ENCODE assay signal across 8 cellular contexts in the genomic region with DNA sequence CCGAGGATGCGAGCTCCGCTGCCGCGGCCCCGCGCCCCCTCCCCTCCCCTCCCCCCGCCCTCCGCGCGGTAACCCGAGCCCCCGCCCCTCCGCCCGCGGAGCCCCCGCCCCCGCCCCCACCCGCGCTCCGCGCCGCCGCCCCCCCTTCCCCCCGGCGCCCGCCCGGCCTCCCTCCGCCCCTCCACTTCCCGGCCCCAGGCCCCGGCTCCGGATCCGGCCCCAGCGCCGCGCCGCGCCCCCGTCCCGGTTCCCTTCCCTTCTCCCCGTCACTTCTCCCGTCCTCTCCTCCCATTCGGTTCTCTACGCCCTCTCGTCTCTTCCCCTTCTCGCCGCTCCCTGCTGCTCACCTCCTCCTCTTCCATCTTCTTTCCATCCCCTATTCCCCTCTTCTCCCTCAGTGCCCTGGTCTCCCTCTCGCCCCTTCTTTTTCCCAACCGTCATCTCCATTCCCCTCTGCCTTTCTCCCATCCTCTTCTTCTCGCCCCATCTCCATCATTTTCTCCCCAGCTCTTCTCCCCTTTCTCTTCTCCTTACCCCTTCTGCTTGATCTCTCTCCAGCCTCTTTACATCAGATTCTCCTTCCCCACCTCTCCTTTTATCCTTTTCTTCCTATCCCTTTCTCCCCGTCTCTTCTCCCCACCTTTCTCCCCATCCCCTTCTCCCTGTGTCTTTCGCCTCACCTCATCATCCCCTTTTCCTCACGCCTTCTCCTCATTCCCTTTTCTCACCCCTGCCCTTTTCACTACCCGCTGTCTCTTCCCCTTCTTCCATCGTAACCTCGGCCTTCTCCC. TPM values are rescaled to one million over a fixed set of nuclear protein-coding genes. Genes with fewer than 3 reads are reported as not detected.
DNase-seq lines count a peak whose midpoint lies in the region; ATAC-seq and TF ChIP-seq lines count a peak whose summit lies in the region.

A gene with protein sequence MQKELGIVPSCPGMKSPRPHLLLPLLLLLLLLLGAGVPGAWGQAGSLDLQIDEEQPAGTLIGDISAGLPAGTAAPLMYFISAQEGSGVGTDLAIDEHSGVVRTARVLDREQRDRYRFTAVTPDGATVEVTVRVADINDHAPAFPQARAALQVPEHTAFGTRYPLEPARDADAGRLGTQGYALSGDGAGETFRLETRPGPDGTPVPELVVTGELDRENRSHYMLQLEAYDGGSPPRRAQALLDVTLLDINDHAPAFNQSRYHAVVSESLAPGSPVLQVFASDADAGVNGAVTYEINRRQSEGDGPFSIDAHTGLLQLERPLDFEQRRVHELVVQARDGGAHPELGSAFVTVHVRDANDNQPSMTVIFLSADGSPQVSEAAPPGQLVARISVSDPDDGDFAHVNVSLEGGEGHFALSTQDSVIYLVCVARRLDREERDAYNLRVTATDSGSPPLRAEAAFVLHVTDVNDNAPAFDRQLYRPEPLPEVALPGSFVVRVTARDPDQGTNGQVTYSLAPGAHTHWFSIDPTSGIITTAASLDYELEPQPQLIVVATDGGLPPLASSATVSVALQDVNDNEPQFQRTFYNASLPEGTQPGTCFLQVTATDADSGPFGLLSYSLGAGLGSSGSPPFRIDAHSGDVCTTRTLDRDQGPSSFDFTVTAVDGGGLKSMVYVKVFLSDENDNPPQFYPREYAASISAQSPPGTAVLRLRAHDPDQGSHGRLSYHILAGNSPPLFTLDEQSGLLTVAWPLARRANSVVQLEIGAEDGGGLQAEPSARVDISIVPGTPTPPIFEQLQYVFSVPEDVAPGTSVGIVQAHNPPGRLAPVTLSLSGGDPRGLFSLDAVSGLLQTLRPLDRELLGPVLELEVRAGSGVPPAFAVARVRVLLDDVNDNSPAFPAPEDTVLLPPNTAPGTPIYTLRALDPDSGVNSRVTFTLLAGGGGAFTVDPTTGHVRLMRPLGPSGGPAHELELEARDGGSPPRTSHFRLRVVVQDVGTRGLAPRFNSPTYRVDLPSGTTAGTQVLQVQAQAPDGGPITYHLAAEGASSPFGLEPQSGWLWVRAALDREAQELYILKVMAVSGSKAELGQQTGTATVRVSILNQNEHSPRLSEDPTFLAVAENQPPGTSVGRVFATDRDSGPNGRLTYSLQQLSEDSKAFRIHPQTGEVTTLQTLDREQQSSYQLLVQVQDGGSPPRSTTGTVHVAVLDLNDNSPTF (N-terminal part only) (minus strand): TSS at position 20 of the 791 bp plus-strand sequence. CDS start 14,196 bp downstream, outside the sequence.

- H3K9ac ChIP-seq in adipocyte (ENCODE audit: low read length) (no peak within 1 kb of the TSS), PC-3 (ENCODE audit: low read length) (no peak within 1 kb of the TSS)

- CTCF ChIA-PET in PC-3 (lab: Charles Lee), result no interaction called here

- no TSS peak for BruUV-seq in PC-3 (replicated peaks; lab: Mats Ljungman, UMichigan)

- no peak within 1 kb of the TSS for H3K4me2 ChIP-seq in PC-3 (ENCODE audit: low read length)

- H3K79me2 ChIP-seq in PC-3 (ENCODE audit: low read length), result no peaks in the 10 kb centered on the region

- H3K36me3 ChIP-seq in adipocyte (ENCODE audit: control insufficient read depth, insufficient read depth, low read length, severe bottlenecking), result no peaks in the 10 kb centered on the region
- no peaks in the 10 kb centered on the region for H3K36me3 ChIP-seq in PC-3 (ENCODE audit: low read depth, low read length)

- peaks cover 26% of the 10 kb centered on the region for H3K27me3 ChIP-seq in adipocyte (replicated peaks; ENCODE audit: control insufficient read depth, insufficient read depth, low read length)
- peaks cover 48% of the 10 kb centered on the region for H3K27me3 ChIP-seq in PC-3 (ENCODE audit: low read length)

- TF ChIP-seq CTCF in PC-3 (conservative IDR thresholded peaks at IDR 0.05; ENCODE audit: low read depth, low read length), result no peak

- H3K9me2 ChIP-seq in PC-3 (replicated peaks; ENCODE audit: low read length), result no peaks in the 10 kb centered on the region

- in situ Hi-C loops in KBM-7 (cut with MboI; ENCODE audit: low pct_unique_long_range_greater_than_20kb, low sequenced_read_pairs), result no loop called here

- peak within 1 kb of the TSS in 18 of 21 experiments; percentile 22 to 79 (median 62) for H3K27ac ChIP-seq in skin epidermis
- no peak within 1 kb of the TSS for H3K27ac ChIP-seq in PC-3 (ENCODE audit: low read length)

- H4K20me1 ChIP-seq in PC-3 (ENCODE audit: low read length), result no peaks in the 10 kb centered on the region

- no peak for ATAC-seq in PC-3

- H3K9me3 ChIP-seq in adipocyte (ENCODE audit: control insufficient read depth, low read length) (no peaks in the 10 kb centered on the region), iPS-18c (ENCODE audit: control insufficient read depth, insufficient read depth, low read length) (no peaks in the 10 kb centered on the region), PC-3 (ENCODE audit: low read length) (no peaks in the 10 kb centered on the region)

- DNase-seq in activated T-cell treated with anti-CD3 and anti-CD28 coated beads, Interleukin-2, amount 50 U/mL, for 1 hour, result peak; percentile 45
- DNase-seq in activated T-cell treated with anti-CD3 and anti-CD28 coated beads, Interleukin-2, amount 50 U/mL, for 48 hours, result no peak
- peak; percentile 77 for DNase-seq in adipocyte (ENCODE audit: low read depth)
- DNase-seq in SHP77 treated with DMSO at 0.1 percent for 48 hours (lab: John Stamatoyannopoulos, UW), result no peak
- no peak for DNase-seq in PC-3
- no peak for DNase-seq in KBM-7

- intact Hi-C loops in PC-3 (cut with micrococcal nuclease), result no loop called here

- H3K4me1 ChIP-seq in adipocyte (ENCODE audit: control insufficient read depth, insufficient read depth, low read length) (no peaks in the 10 kb centered on the region), PC-3 (ENCODE audit: insufficient read depth, low read length) (no peaks in the 10 kb centered on the region; the same call in 1 of the 2 replicates)

- H3F3A ChIP-seq in PC-3 (ENCODE audit: low read length, unreplicated experiment), result no peaks in the 10 kb centered on the region

- H2AFZ ChIP-seq in PC-3 (ENCODE audit: low read length), result no peak within 1 kb of the TSS

- H3K4me3 ChIP-seq in adipocyte (ENCODE audit: low read length), result no peak within 1 kb of the TSS
- peak within 1 kb of the TSS; percentile 68 for H3K4me3 ChIP-seq in iPS-18c (ENCODE audit: insufficient read depth, low read depth, low read length)
- H3K4me3 ChIP-seq in skin epidermis, result peak within 1 kb of the TSS; percentile 25 to 50 (median 31)
- no peak within 1 kb of the TSS for H3K4me3 ChIP-seq in PC-3 (ENCODE audit: low read length)

- POLR2A ChIA-PET in PC-3 (lab: Charles Lee; ENCODE audit: unreplicated experiment), result no interaction called here

RNA-seq across cellular contexts. Expression of the gene that starts here (rescaled TPM):
- under 0.01 TPM in 1 of 2 replicates, not detected in the other for total RNA-seq in PC-3 (2014; rRNA removed)

Comparison
In these comparisons a context has a peak if more than half of its experiments do, and no peak if none do; other contexts are left out.
1. DNase-seq: peak in activated T-cell treated with anti-CD3 and anti-CD28 coated beads, Interleukin-2, amount 50 U/mL, for 1 hour (single experiment) and adipocyte (single experiment); none in activated T-cell treated with anti-CD3 and anti-CD28 coated beads, Interleukin-2, amount 50 U/mL, for 48 hours (0 of 2), SHP77 treated with DMSO at 0.1 percent for 48 hours (single experiment), PC-3 (single experiment) and KBM-7 (single experiment).
2. H3K4me3 ChIP-seq: peak in iPS-18c (single experiment) and skin epidermis (7 of 7); none in adipocyte (single experiment) and PC-3 (single experiment).